8 cellular contexts compared by ENCODE assay signal in genomic region chrX:103628386-103629290, GRCh38. TPM values are rescaled to one million over a fixed set of nuclear protein-coding genes. Genes with fewer than 3 reads are reported as not detected.
A peak's percentile ranks its signal among the peaks of the same experiment; 100 is the strongest.
DNase-seq lines count a peak whose midpoint lies in the region; ATAC-seq and TF ChIP-seq lines count a peak whose summit lies in the region.

Gene TCEAL1, plus strand, starts transcription at chrX:103628975. Its CDS starts 942 bp downstream, at chrX:103629917.

- H3K36me3 Mint-ChIP-seq in activated naive CD4-positive, alpha-beta T cell treated with anti-CD3 and anti-CD28 coated beads, Interleukin-2, amount 50 U/mL, for 24 hours: no peaks in the 10 kb centered on the region
- no peaks in the 10 kb centered on the region for H3K36me3 Mint-ChIP-seq in glutamatergic neuron (ENCODE audit: unreplicated experiment)

- TF ChIP-seq CTCF in glutamatergic neuron (IDR thresholded peaks at IDR 0.05; ENCODE audit: partially characterized antibody, unreplicated experiment) (no peak), neutrophil (IDR thresholded peaks at IDR 0.05) (no peak)

- peak within 1 kb of the TSS; percentile 29 for H3K27ac ChIP-seq in neutrophil

- H3K9me3 Mint-ChIP-seq in activated naive CD4-positive, alpha-beta T cell treated with anti-CD3 and anti-CD28 coated beads, Interleukin-2, amount 50 U/mL, for 24 hours: no peaks in the 10 kb centered on the region
- no peaks in the 10 kb centered on the region for H3K9me3 Mint-ChIP-seq in glutamatergic neuron (ENCODE audit: unreplicated experiment)

- peak within 1 kb of the TSS; percentile 51 to 60 for H3K4me3 ChIP-seq in neutrophil (ENCODE audit: low read depth in 1 of 2, low read length in 1 of 2)

- DNase-seq in CD1c-positive myeloid dendritic cell (ENCODE audit: extremely low spot score): peak; percentile 32
- DNase-seq in NCI-H82 (lab: John Stamatoyannopoulos, UW): peak; percentile 69
- peak; percentile 47 for DNase-seq in glutamatergic neuron
- DNase-seq in MV-4-11 (lab: John Stamatoyannopoulos, UW): no peak

- no peaks in the 10 kb centered on the region for H3K27me3 Mint-ChIP-seq in activated naive CD4-positive, alpha-beta T cell treated with anti-CD3 and anti-CD28 coated beads, Interleukin-2, amount 50 U/mL, for 24 hours
- peaks cover 6% of the 10 kb centered on the region for H3K27me3 Mint-ChIP-seq in glutamatergic neuron (ENCODE audit: unreplicated experiment)

- ATAC-seq in GM19328 (IDR thresholded peaks at IDR 0.05; ENCODE audit: unreplicated experiment) (peak; percentile 52), HG03457 (IDR thresholded peaks at IDR 0.05; ENCODE audit: unreplicated experiment) (peak; percentile 57)

- H3K4me3 Mint-ChIP-seq in activated naive CD4-positive, alpha-beta T cell treated with anti-CD3 and anti-CD28 coated beads, Interleukin-2, amount 50 U/mL, for 24 hours: peak within 1 kb of the TSS; percentile 84
- H3K4me3 Mint-ChIP-seq in glutamatergic neuron (ENCODE audit: unreplicated experiment): peak within 1 kb of the TSS; percentile 90

- peak within 1 kb of the TSS; percentile 75 for H3K27ac Mint-ChIP-seq in activated naive CD4-positive, alpha-beta T cell treated with anti-CD3 and anti-CD28 coated beads, Interleukin-2, amount 50 U/mL, for 24 hours
- H3K27ac Mint-ChIP-seq in glutamatergic neuron (ENCODE audit: unreplicated experiment): peak within 1 kb of the TSS; percentile 85

- H3K9me3 ChIP-seq in neutrophil: no peaks in the 10 kb centered on the region

- H3K4me1 ChIP-seq in neutrophil (ENCODE audit: control insufficient read depth in 1 of 2, insufficient read depth in 1 of 2, low read depth in 1 of 2, low read length in 1 of 2): peaks cover 0 to 8% of the 10 kb centered on the region in 2 experiments

- no peaks in the 10 kb centered on the region for H3K36me3 ChIP-seq in neutrophil

- H3K4me1 Mint-ChIP-seq in activated naive CD4-positive, alpha-beta T cell treated with anti-CD3 and anti-CD28 coated beads, Interleukin-2, amount 50 U/mL, for 24 hours: peaks cover 24% of the 10 kb centered on the region
- peaks cover 5% of the 10 kb centered on the region for H3K4me1 Mint-ChIP-seq in glutamatergic neuron (ENCODE audit: low read depth, unreplicated experiment)

- no peaks in the 10 kb centered on the region for H3K27me3 ChIP-seq in neutrophil

RNA-seq across cellular contexts. Expression of gene TCEAL1, which starts in this region (rescaled TPM):
- total RNA-seq in glutamatergic neuron (ENCODE audit: unreplicated experiment): 7.7 TPM
